Comparison of ENCODE assay signal across 14 cellular contexts in the genomic region with DNA sequence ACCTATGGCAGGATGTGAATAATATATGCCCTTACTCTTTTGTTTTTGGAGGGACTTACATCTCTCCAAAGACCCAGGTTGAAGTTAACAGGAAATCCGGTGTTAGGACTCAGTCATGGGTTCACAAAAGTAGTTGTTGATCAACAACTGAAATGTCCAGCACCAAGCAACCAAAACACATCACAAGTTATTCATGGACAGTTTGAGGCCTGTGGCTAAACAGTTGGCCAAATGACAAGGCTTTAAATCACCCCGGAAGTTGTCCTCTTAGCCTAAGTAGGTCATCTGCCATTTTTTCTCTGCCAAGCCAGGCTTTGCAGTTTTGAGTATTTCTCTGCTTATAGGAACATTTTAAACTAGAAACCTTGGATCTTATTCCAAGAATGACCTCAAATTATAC.
DNase-seq lines count a peak whose midpoint lies in the region; ATAC-seq and TF ChIP-seq lines count a peak whose summit lies in the region.
"Had no signal": no experiment of that assay in that cellular context is flagged by ENCODE, and none has a peak within 500 bp of the region (broad histone marks: within the 10 kb centered on the region; RNA-seq: fewer than 3 reads in every experiment).

No MANE protein-coding gene starts in this region.

- H3K27me3 ChIP-seq in CD8-positive, alpha-beta memory T cell (ENCODE audit: insufficient read depth, low read length, poor library complexity, severe bottlenecking) = no peaks in the 10 kb centered on the region
- H3K27me3 ChIP-seq in A673 (replicated peaks; ENCODE audit: insufficient read depth, low read depth, low read length, poor library complexity) = no peaks in the 10 kb centered on the region
- H3K27me3 ChIP-seq: stomach had no signal

- TF ChIP-seq CTCF in brain (conservative IDR thresholded peaks at IDR 0.05) (no peak), natural killer cell (IDR thresholded peaks at IDR 0.05) (no peak), A673 (conservative IDR thresholded peaks at IDR 0.05; ENCODE audit: low read depth, low read length) (no peak)

- H3K36me3 Mint-ChIP-seq in CD8-positive, alpha-beta memory T cell = peaks cover 5 to 47% (median 6%) of the 10 kb centered on the region in 3 donors
- H3K36me3 Mint-ChIP-seq in brain (peaks cover 7% of the 10 kb centered on the region), natural killer cell (peaks cover 13% of the 10 kb centered on the region)

- POLR2A ChIA-PET in CD8-positive, alpha-beta memory T cell (lab: Charles Lee) = interaction anchor here (2.0 kb wide), 1 partner anchor 10 kb away, joined by 9 read pairs; no protein-coding TSS in a partner anchor
- POLR2A ChIA-PET in A673 (lab: Charles Lee; ENCODE audit: low non-redundant PET) = no interaction called here

- H3K27ac ChIP-seq in CD8-positive, alpha-beta memory T cell (ENCODE audit: low read depth, low read length) = no peak overlapping the region
- no peak overlapping the region for H3K27ac ChIP-seq in A673 (ENCODE audit: low read depth, low read length, poor library complexity, severe bottlenecking)
- H3K27ac ChIP-seq: stomach had no signal

- H3K36me3 ChIP-seq in CD8-positive, alpha-beta memory T cell (ENCODE audit: insufficient read depth, low read length) = peaks cover 21% of the 10 kb centered on the region
- H3K36me3 ChIP-seq in A673 (ENCODE audit: insufficient read depth, low read length, poor library complexity, severe bottlenecking) = no peaks in the 10 kb centered on the region

- no peak for DNase-seq in CD8-positive, alpha-beta memory T cell
- DNase-seq in M059J (ENCODE audit: low read depth) (peak; percentile 66), natural killer cell (peak; percentile 46), A673 (ENCODE audit: low spot score) (no peak)
- DNase-seq: activated CD4-positive, CD25-positive, alpha-beta regulatory T cell; H9; NCI-H1417 treated with DMSO at 0.1 percent for 48 hours; NCI-H69; stimulated activated CD4-positive, alpha-beta T cell treated with anti-CD3 and anti-CD28 coated beads, Interleukin-2, amount 100 ng/mL, for 24 hours; stomach had no signal

- no peaks in the 10 kb centered on the region for H3K9me3 Mint-ChIP-seq in CD8-positive, alpha-beta memory T cell
- H3K9me3 Mint-ChIP-seq in brain = no peaks in the 10 kb centered on the region
- H3K9me3 Mint-ChIP-seq in natural killer cell = no peaks in the 10 kb centered on the region
- H3K9me3 Mint-ChIP-seq: H9 had no signal

- H3K4me3 ChIP-seq in CD8-positive, alpha-beta memory T cell (ENCODE audit: low read length) = no peak overlapping the region
- H3K4me3 ChIP-seq in A673 (ENCODE audit: low read depth, low read length, poor library complexity, severe bottlenecking) = no peak overlapping the region
- H3K4me3 ChIP-seq: GM12878, stomach had no signal

- CTCF ChIA-PET in CD8-positive, alpha-beta memory T cell (lab: Charles Lee) = interaction anchor here (1.1 kb wide), 1 partner anchor 13 kb away, joined by 3 read pairs; no protein-coding TSS in a partner anchor
- CTCF ChIA-PET in A673 (lab: Charles Lee) = no interaction called here

- H3K4me1 Mint-ChIP-seq in CD8-positive, alpha-beta memory T cell = peaks cover 46 to 64% (median 50%) of the 10 kb centered on the region in 3 donors
- H3K4me1 Mint-ChIP-seq in brain (peaks cover 84% of the 10 kb centered on the region), natural killer cell (peaks cover 82% of the 10 kb centered on the region in 2 donors)

- H3K4me1 ChIP-seq in CD8-positive, alpha-beta memory T cell (ENCODE audit: insufficient read depth, low read length) = peaks cover 34% of the 10 kb centered on the region
- H3K4me1 ChIP-seq in A673 (ENCODE audit: insufficient read depth, low read length, poor library complexity, severe bottlenecking) = peaks cover 17% of the 10 kb centered on the region
- H3K4me1 ChIP-seq: stomach had no signal

- no peaks in the 10 kb centered on the region for H3K9me3 ChIP-seq in CD8-positive, alpha-beta memory T cell (ENCODE audit: low read length)
- no peaks in the 10 kb centered on the region for H3K9me3 ChIP-seq in A673 (ENCODE audit: low read depth, low read length, poor library complexity, severe bottlenecking)
- H3K9me3 ChIP-seq: stomach had no signal

- H3K27ac Mint-ChIP-seq in CD8-positive, alpha-beta memory T cell = peak overlapping the region; percentile 60 to 98 (median 90)
- H3K27ac Mint-ChIP-seq in brain = peak overlapping the region in 4 of 5 experiments; percentile 52 to 97 (median 89)
- H3K27ac Mint-ChIP-seq in natural killer cell = peak overlapping the region; percentile 91 to 100

- BruUV-seq in A673 (replicated peaks; lab: Mats Ljungman, UMichigan) = no TSS peak

- no peaks in the 10 kb centered on the region for H3K27me3 Mint-ChIP-seq in CD8-positive, alpha-beta memory T cell
- no peaks in the 10 kb centered on the region for H3K27me3 Mint-ChIP-seq in brain
- H3K27me3 Mint-ChIP-seq in natural killer cell (ENCODE audit: low read depth in 2 of 2) = no peaks in the 10 kb centered on the region

- H3K4me3 Mint-ChIP-seq in CD8-positive, alpha-beta memory T cell = peak overlapping the region in 4 of 7 donors; percentile 0 to 46 (median 24)
- no peak overlapping the region for H3K4me3 Mint-ChIP-seq in brain
- peak overlapping the region; percentile 85 for H3K4me3 Mint-ChIP-seq in natural killer cell
- H3K4me3 Mint-ChIP-seq: H9 had no signal

- ATAC-seq in natural killer cell = peak; percentile 35 to 59 (median 58)
- no peak for ATAC-seq in GM21360 (IDR thresholded peaks at IDR 0.05; ENCODE audit: unreplicated experiment)
- no peak for ATAC-seq in GM18861 (IDR thresholded peaks at IDR 0.05; ENCODE audit: unreplicated experiment)
- ATAC-seq: GM12878 had no signal

- intact Hi-C loops in natural killer cell (cut with micrococcal nuclease) (loop anchor here (1.0 kb wide), 3 partner anchors 8 to 90 kb away; a partner anchor contains a TSS), A673 (cut with micrococcal nuclease; ENCODE audit: unreplicated experiment) (no loop called here)

Comparison
In these comparisons a context has a peak if more than half of its experiments do, and no peak if none do; other contexts are left out.
1. DNase-seq: peak in M059J (single experiment) and natural killer cell (single experiment); none in CD8-positive, alpha-beta memory T cell (0 of 5) and A673 (single experiment).
2. H3K4me3 Mint-ChIP-seq: peak in CD8-positive, alpha-beta memory T cell (4 of 7) and natural killer cell (single experiment); none in brain (0 of 5).
3. ATAC-seq: peak in natural killer cell (3 of 3); none in GM21360 (single experiment) and GM18861 (single experiment).
4. Peak in every context shown above with its lines, with median percentiles within 50 percentile points of each other: H3K27ac Mint-ChIP-seq.